ENCODE assay signal across 17 cellular contexts in the genomic region with DNA sequence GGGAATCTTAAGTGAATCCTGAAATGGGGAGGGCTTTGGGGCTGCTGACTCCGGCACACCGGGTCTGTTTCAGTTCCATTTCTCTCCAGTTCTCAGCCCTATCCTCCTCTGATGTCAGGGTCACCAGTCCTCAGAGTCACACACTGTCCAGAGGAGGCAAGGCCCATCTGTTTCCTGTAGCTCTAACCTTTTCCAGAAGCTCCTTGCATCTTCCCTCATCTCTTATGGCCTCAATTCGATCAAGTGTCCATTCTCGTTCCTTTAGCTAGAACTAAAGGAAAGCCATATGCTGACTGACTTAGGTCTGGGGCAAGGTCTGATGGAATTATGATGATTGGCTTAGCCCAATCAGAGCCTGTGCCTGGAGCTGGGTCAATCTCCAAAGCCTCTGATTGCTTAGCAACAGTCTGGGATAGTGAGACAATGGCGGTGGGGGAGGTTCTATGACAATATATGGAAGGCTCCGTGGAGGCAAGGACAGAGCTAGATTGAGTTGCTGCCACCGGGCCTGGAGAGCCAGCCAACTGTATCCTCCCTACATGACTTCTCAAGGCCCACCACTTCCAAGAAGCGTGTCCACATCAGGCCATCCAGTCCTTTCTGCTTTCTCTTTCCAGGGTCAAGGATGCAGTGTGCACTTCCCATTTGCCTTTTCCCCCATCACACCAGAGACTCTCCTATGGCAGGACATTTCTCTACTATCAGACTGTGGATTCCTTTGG. TPM values are rescaled to one million over a fixed set of nuclear protein-coding genes. Genes with fewer than 3 reads are reported as not detected.
A peak's percentile ranks its signal among the peaks of the same experiment; 100 is the strongest.
DNase-seq lines count a peak whose midpoint lies in the region; ATAC-seq and TF ChIP-seq lines count a peak whose summit lies in the region.
"Had no signal": no experiment of that assay in that cellular context is flagged by ENCODE, and none has a peak within 500 bp of the region (broad histone marks: within the 10 kb centered on the region; RNA-seq: fewer than 3 reads in every experiment).

No MANE protein-coding gene starts in this region.

- intact Hi-C loops in activated naive CD4-positive, alpha-beta T cell treated with anti-CD3 and anti-CD28 coated beads for 36 hours (cut with micrococcal nuclease), result no loop called here

- H3K4me1 Mint-ChIP-seq in activated naive CD4-positive, alpha-beta T cell treated with anti-CD3 and anti-CD28 coated beads for 36 hours (ENCODE audit: low read depth), result peaks cover 15% of the 10 kb centered on the region
- H3K4me1 Mint-ChIP-seq in activated naive CD4-positive, alpha-beta T cell treated with anti-CD3 and anti-CD28 coated beads, Interleukin-2, amount 10 ng/mL, durations not matched to agents 7 days and 5 days, result peaks cover 17% of the 10 kb centered on the region
- H3K4me1 Mint-ChIP-seq in activated CD8-positive, alpha-beta memory T cell treated with anti-CD3 and anti-CD28 coated beads, Interleukin-2, amount 10 ng/mL, durations not matched to agents 7 days and 5 days, result peaks cover 15% of the 10 kb centered on the region
- no peaks in the 10 kb centered on the region for H3K4me1 Mint-ChIP-seq in type B pancreatic cell (ENCODE audit: unreplicated experiment)
- H3K4me1 Mint-ChIP-seq in T-helper 2 cell treated with Interferon-gamma antibody and Interleukin-4, amounts not matched to agents 5 μg/mL and 100 μg/mL, for 36 hours (ENCODE audit: low read depth), result peaks cover 5% of the 10 kb centered on the region

- TF ChIP-seq CTCF in type B pancreatic cell (conservative IDR thresholded peaks at IDR 0.05), result no peak

- H3K4me3 Mint-ChIP-seq in activated naive CD4-positive, alpha-beta T cell treated with anti-CD3 and anti-CD28 coated beads for 36 hours, result no peak overlapping the region
- no peak overlapping the region for H3K4me3 Mint-ChIP-seq in activated naive CD4-positive, alpha-beta T cell treated with anti-CD3 and anti-CD28 coated beads, Interleukin-2, amount 10 ng/mL, durations not matched to agents 7 days and 5 days
- H3K4me3 Mint-ChIP-seq in activated CD8-positive, alpha-beta memory T cell treated with anti-CD3 and anti-CD28 coated beads, Interleukin-2, amount 10 ng/mL, durations not matched to agents 7 days and 5 days, result no peak overlapping the region
- no peak overlapping the region for H3K4me3 Mint-ChIP-seq in type B pancreatic cell
- no peak overlapping the region for H3K4me3 Mint-ChIP-seq in T-helper 2 cell treated with Interferon-gamma antibody and Interleukin-4, amounts not matched to agents 5 μg/mL and 100 μg/mL, for 36 hours

- no peaks in the 10 kb centered on the region for H3K27me3 Mint-ChIP-seq in activated naive CD4-positive, alpha-beta T cell treated with anti-CD3 and anti-CD28 coated beads for 36 hours (ENCODE audit: low read depth)
- no peaks in the 10 kb centered on the region for H3K27me3 Mint-ChIP-seq in activated naive CD4-positive, alpha-beta T cell treated with anti-CD3 and anti-CD28 coated beads, Interleukin-2, amount 10 ng/mL, durations not matched to agents 7 days and 5 days
- no peaks in the 10 kb centered on the region for H3K27me3 Mint-ChIP-seq in activated CD8-positive, alpha-beta memory T cell treated with anti-CD3 and anti-CD28 coated beads, Interleukin-2, amount 10 ng/mL, durations not matched to agents 7 days and 5 days
- no peaks in the 10 kb centered on the region for H3K27me3 Mint-ChIP-seq in type B pancreatic cell
- H3K27me3 Mint-ChIP-seq in T-helper 2 cell treated with Interferon-gamma antibody and Interleukin-4, amounts not matched to agents 5 μg/mL and 100 μg/mL, for 36 hours (ENCODE audit: low read depth), result no peaks in the 10 kb centered on the region
- H3K27me3 Mint-ChIP-seq: IgD-negative memory B cell had no signal

- CTCF ChIA-PET in activated naive CD4-positive, alpha-beta T cell treated with anti-CD3 and anti-CD28 coated beads for 36 hours (lab: Charles Lee), result interaction anchor here (1.2 to 6.2 kb wide), 7 partner anchors 9 to 86 kb away, joined by 3 to 58 read pairs (median 6); no protein-coding TSS in a partner anchor
- CTCF ChIA-PET in activated naive CD4-positive, alpha-beta T cell treated with anti-CD3 and anti-CD28 coated beads, Interleukin-2, amount 10 ng/mL, durations not matched to agents 7 days and 5 days (lab: Charles Lee), result interaction anchor here (1.2 to 4.5 kb wide), 8 partner anchors 9 to 118 kb away, joined by 3 to 52 read pairs (median 9); no protein-coding TSS in a partner anchor
- CTCF ChIA-PET in activated CD8-positive, alpha-beta memory T cell treated with anti-CD3 and anti-CD28 coated beads, Interleukin-2, amount 10 ng/mL, durations not matched to agents 7 days and 5 days (lab: Charles Lee), result interaction anchor here (0.9 to 8.1 kb wide), 10 partner anchors 9 to 398 kb away, joined by 3 to 72 read pairs (median 8); partner anchors contain the start of gene NAGK

- H3K36me3 Mint-ChIP-seq in activated naive CD4-positive, alpha-beta T cell treated with anti-CD3 and anti-CD28 coated beads for 36 hours (ENCODE audit: low read depth), result peaks cover 12% of the 10 kb centered on the region
- H3K36me3 Mint-ChIP-seq in activated naive CD4-positive, alpha-beta T cell treated with anti-CD3 and anti-CD28 coated beads, Interleukin-2, amount 10 ng/mL, durations not matched to agents 7 days and 5 days, result peaks cover 22% of the 10 kb centered on the region
- H3K36me3 Mint-ChIP-seq in activated CD8-positive, alpha-beta memory T cell treated with anti-CD3 and anti-CD28 coated beads, Interleukin-2, amount 10 ng/mL, durations not matched to agents 7 days and 5 days, result peaks cover 15% of the 10 kb centered on the region
- peaks cover 15% of the 10 kb centered on the region for H3K36me3 Mint-ChIP-seq in type B pancreatic cell
- H3K36me3 Mint-ChIP-seq in T-helper 2 cell treated with Interferon-gamma antibody and Interleukin-4, amounts not matched to agents 5 μg/mL and 100 μg/mL, for 36 hours (ENCODE audit: low read depth), result peaks cover 17% of the 10 kb centered on the region

- peak; percentile 1 for DNase-seq in activated naive CD4-positive, alpha-beta T cell treated with anti-CD3 and anti-CD28 coated beads for 36 hours
- DNase-seq in activated naive CD4-positive, alpha-beta T cell treated with anti-CD3 and anti-CD28 coated beads, Interleukin-2, amount 10 ng/mL, durations not matched to agents 7 days and 5 days, result no peak
- DNase-seq in activated CD8-positive, alpha-beta memory T cell treated with anti-CD3 and anti-CD28 coated beads, Interleukin-2, amount 10 ng/mL, durations not matched to agents 7 days and 5 days, result peak; percentile 31
- DNase-seq in left lobe of liver (ENCODE audit: low spot score) (peak; percentile 10), type B pancreatic cell (ENCODE audit: extremely low spot score, unreplicated experiment) (peak; percentile 51), GDM1 (lab: John Stamatoyannopoulos, UW) (no peak), NCI-H2081 treated with DMSO at 0.1 percent for 48 hours (lab: John Stamatoyannopoulos, UW) (no peak)
- no peak for DNase-seq in T-helper 2 cell treated with Interferon-gamma antibody and Interleukin-4, amounts not matched to agents 5 μg/mL and 100 μg/mL, for 36 hours (ENCODE audit: low spot score)
- DNase-seq: AML-193, DMS53, MV-4-11, NCI-H1417 treated with DMSO at 0.1 percent for 48 hours, NCI-H226, NCI-H526 treated with DMSO at 0.1 percent for 48 hours, PC-9 had no signal

- ATAC-seq in activated CD8-positive, alpha-beta memory T cell treated with anti-CD3 and anti-CD28 coated beads, Interleukin-2, amount 10 ng/mL, durations not matched to agents 7 days and 5 days, result no peak
- ATAC-seq in left lobe of liver, result no peak

- H3K27ac Mint-ChIP-seq in activated naive CD4-positive, alpha-beta T cell treated with anti-CD3 and anti-CD28 coated beads for 36 hours, result no peak overlapping the region
- H3K27ac Mint-ChIP-seq in activated naive CD4-positive, alpha-beta T cell treated with anti-CD3 and anti-CD28 coated beads, Interleukin-2, amount 10 ng/mL, durations not matched to agents 7 days and 5 days, result no peak overlapping the region
- no peak overlapping the region for H3K27ac Mint-ChIP-seq in activated CD8-positive, alpha-beta memory T cell treated with anti-CD3 and anti-CD28 coated beads, Interleukin-2, amount 10 ng/mL, durations not matched to agents 7 days and 5 days
- H3K27ac Mint-ChIP-seq in type B pancreatic cell, result no peak overlapping the region
- no peak overlapping the region for H3K27ac Mint-ChIP-seq in T-helper 2 cell treated with Interferon-gamma antibody and Interleukin-4, amounts not matched to agents 5 μg/mL and 100 μg/mL, for 36 hours

- no peaks in the 10 kb centered on the region for H3K9me3 Mint-ChIP-seq in activated naive CD4-positive, alpha-beta T cell treated with anti-CD3 and anti-CD28 coated beads for 36 hours
- H3K9me3 Mint-ChIP-seq in activated naive CD4-positive, alpha-beta T cell treated with anti-CD3 and anti-CD28 coated beads, Interleukin-2, amount 10 ng/mL, durations not matched to agents 7 days and 5 days, result no peaks in the 10 kb centered on the region
- no peaks in the 10 kb centered on the region for H3K9me3 Mint-ChIP-seq in activated CD8-positive, alpha-beta memory T cell treated with anti-CD3 and anti-CD28 coated beads, Interleukin-2, amount 10 ng/mL, durations not matched to agents 7 days and 5 days (ENCODE audit: low read depth)
- no peaks in the 10 kb centered on the region for H3K9me3 Mint-ChIP-seq in type B pancreatic cell
- H3K9me3 Mint-ChIP-seq in T-helper 2 cell treated with Interferon-gamma antibody and Interleukin-4, amounts not matched to agents 5 μg/mL and 100 μg/mL, for 36 hours, result no peaks in the 10 kb centered on the region
- H3K9me3 Mint-ChIP-seq: IgD-negative memory B cell had no signal

RNA-seq across cellular contexts. Expression of gene ANKRD53, which starts 5.2 kb away (rescaled TPM):
- total RNA-seq in activated naive CD4-positive, alpha-beta T cell treated with anti-CD3 and anti-CD28 coated beads for 36 hours, result under 1 TPM in 1 of 2 experiments, not detected in 1; 0.24 TPM
- total RNA-seq in activated CD8-positive, alpha-beta memory T cell treated with anti-CD3 and anti-CD28 coated beads, Interleukin-2, amount 10 ng/mL, durations not matched to agents 7 days and 5 days, result not detected
- 0.35 TPM for total RNA-seq in left lobe of liver
- total RNA-seq in type B pancreatic cell (ENCODE audit: low replicate concordance), result 0.55 and 0.72 TPM in 2 replicates
- total RNA-seq: GM12878, PC-9 had no signal

RNA-seq across cellular contexts. Expression of gene TEX261, which starts 11.0 kb away (rescaled TPM):
- 10 to 100 TPM; 17.8 to 18.7 TPM for total RNA-seq in activated naive CD4-positive, alpha-beta T cell treated with anti-CD3 and anti-CD28 coated beads for 36 hours
- 10 to 100 TPM; 39.2 to 58.1 TPM for total RNA-seq in activated CD8-positive, alpha-beta memory T cell treated with anti-CD3 and anti-CD28 coated beads, Interleukin-2, amount 10 ng/mL, durations not matched to agents 7 days and 5 days
- total RNA-seq in left lobe of liver, result 36.4 TPM
- 46.1 and 50.0 TPM in 2 replicates for total RNA-seq in type B pancreatic cell (ENCODE audit: low replicate concordance)

RNA-seq across cellular contexts. Expression of gene ATP6V1B1, which starts 48.0 kb away (rescaled TPM):
- total RNA-seq in activated naive CD4-positive, alpha-beta T cell treated with anti-CD3 and anti-CD28 coated beads for 36 hours, result not detected
- not detected for total RNA-seq in activated CD8-positive, alpha-beta memory T cell treated with anti-CD3 and anti-CD28 coated beads, Interleukin-2, amount 10 ng/mL, durations not matched to agents 7 days and 5 days
- not detected for total RNA-seq in left lobe of liver
- total RNA-seq in type B pancreatic cell (ENCODE audit: low replicate concordance), result 6.3 and 8.6 TPM in 2 replicates
- total RNA-seq: GM12878 had no signal

Comparison
In these comparisons a context has a peak if more than half of its experiments do, and no peak if none do; other contexts are left out.
1. DNase-seq: peak in activated naive CD4-positive, alpha-beta T cell treated with anti-CD3 and anti-CD28 coated beads for 36 hours (single experiment), activated CD8-positive, alpha-beta memory T cell treated with anti-CD3 and anti-CD28 coated beads, Interleukin-2, amount 10 ng/mL, durations not matched to agents 7 days and 5 days (single experiment), left lobe of liver (single experiment) and type B pancreatic cell (single experiment); none in activated naive CD4-positive, alpha-beta T cell treated with anti-CD3 and anti-CD28 coated beads, Interleukin-2, amount 10 ng/mL, durations not matched to agents 7 days and 5 days (single experiment), GDM1 (single experiment), T-helper 2 cell treated with Interferon-gamma antibody and Interleukin-4, amounts not matched to agents 5 μg/mL and 100 μg/mL, for 36 hours (single experiment) and NCI-H2081 treated with DMSO at 0.1 percent for 48 hours (single experiment).